ENCODE assay signal across 15 cellular contexts in genomic region chr18:58348947-58349346, GRCh38.
A peak's percentile ranks its signal among the peaks of the same experiment; 100 is the strongest.
DNase-seq lines count a peak whose midpoint lies in the region; ATAC-seq, FAIRE-seq and TF ChIP-seq lines count a peak whose summit lies in the region.
"Had no signal": no experiment of that assay in that cellular context is flagged by ENCODE, and none has a peak within 500 bp of the region (broad histone marks: within the 10 kb centered on the region; RNA-seq: fewer than 3 reads in every experiment).

No MANE protein-coding gene starts in this region.

- no peak overlapping the region for H4K8ac ChIP-seq in H9 (replicated peaks; ENCODE audit: insufficient read length, low read depth, low read length)

- no peak overlapping the region for H2AFZ ChIP-seq in H9 (ENCODE audit: low read length)

- H4K20me1 ChIP-seq in BLaER1 = no peaks in the 10 kb centered on the region
- H4K20me1 ChIP-seq in H9 (ENCODE audit: control insufficient read depth, insufficient read depth, insufficient read length) = no peaks in the 10 kb centered on the region

- H3K27ac ChIP-seq in BLaER1 = no peak overlapping the region
- no peak overlapping the region for H3K27ac ChIP-seq in H9 (ENCODE audit: insufficient read length, low read depth, low read length)
- no peak overlapping the region for H3K27ac ChIP-seq in esophagus muscularis mucosa (replicated peaks in 1 of 4)
- H3K27ac ChIP-seq in pancreas = no peak overlapping the region
- H3K27ac ChIP-seq: HL-60 had no signal

- no peak for TF ChIP-seq POLR2A in esophagus muscularis mucosa (IDR thresholded peaks at IDR 0.05; ENCODE audit: low read depth)

- DNase-seq in H9 (no peak), esophagus muscularis mucosa (ENCODE audit: extremely low spot score) (peak; percentile 82), pancreas (no peak), islet precursor cell (no peak), HUDEP-2 (lab: John Stamatoyannopoulos, UW; ENCODE audit: unreplicated experiment in 76 of 76) (no peak), AML-193 (lab: John Stamatoyannopoulos, UW) (no peak)
- DNase-seq in stimulated activated CD4-positive, alpha-beta T cell treated with anti-CD3 and anti-CD28 coated beads, Interleukin-4, amount 100 ng/mL, for 4 hours = no peak
- DNase-seq: COR-L47, DMS153, NCI-H1105 treated with DMSO at 0.1 percent for 48 hours, NCI-H187 had no signal

- TF ChIP-seq CTCF in H9 (conservative IDR thresholded peaks at IDR 0.05) = no peak
- TF ChIP-seq CTCF in esophagus muscularis mucosa (IDR thresholded peaks at IDR 0.05) = no peak
- no peak for TF ChIP-seq CTCF in pancreas (IDR thresholded peaks at IDR 0.05)

- H3K79me1 ChIP-seq in H9 (ENCODE audit: insufficient read depth, low read depth, low read length, poor library complexity, severe bottlenecking) = no peaks in the 10 kb centered on the region

- no peaks in the 10 kb centered on the region for H3K79me2 ChIP-seq in H9 (ENCODE audit: insufficient read depth, low read length)

- no peak overlapping the region for H3K4me3 ChIP-seq in BLaER1
- H3K4me3 ChIP-seq in esophagus muscularis mucosa = no peak overlapping the region
- no peak overlapping the region for H3K4me3 ChIP-seq in pancreas
- H3K4me3 ChIP-seq: HAP-1 had no signal

- no peak overlapping the region for H2AK5ac ChIP-seq in H9 (ENCODE audit: insufficient read length, low read length)

- H4K5ac ChIP-seq in H9 (ENCODE audit: insufficient read length, low read depth, low read length) = no peak overlapping the region

- peaks cover 13% of the 10 kb centered on the region for H3K4me1 ChIP-seq in BLaER1
- peaks cover 12% of the 10 kb centered on the region for H3K4me1 ChIP-seq in H9 (ENCODE audit: insufficient read depth, low read length)
- H3K4me1 ChIP-seq in esophagus muscularis mucosa = no peaks in the 10 kb centered on the region
- no peaks in the 10 kb centered on the region for H3K4me1 ChIP-seq in pancreas

- peak in 3 of 4 donors; percentile 15 to 27 (median 19) for ATAC-seq in pancreas

- H2BK15ac ChIP-seq in H9 (ENCODE audit: low read depth, low read length) = no peak overlapping the region

- H3K36me3 Mint-ChIP-seq in H9 (ENCODE audit: insufficient read depth in 1 of 3, low read depth in 3 of 3) = peaks cover 1 to 45% (median 37%) of the 10 kb centered on the region in 3 experiments; a peak in 5 of 7 replicates

- no CpG with 5 or more reads among the region's 7 CpGs for WGBS in H9 (ENCODE audit: extremely low coverage, insufficient read length, low lambda C conversion rate)
- 74% methylated on average over 7 of the region's 7 CpGs for WGBS in esophagus muscularis mucosa
- 59 to 62% methylated on average over 7 of the region's 7 CpGs for WGBS in pancreas, 2 donors

- H2BK20ac ChIP-seq in H9 (ENCODE audit: low read depth, low read length, poor library complexity, severe bottlenecking) = no peak overlapping the region

- H3K27me3 ChIP-seq in BLaER1 (no peaks in the 10 kb centered on the region), H9 (ENCODE audit: insufficient read depth, low read length) (no peaks in the 10 kb centered on the region), esophagus muscularis mucosa (no peaks in the 10 kb centered on the region), pancreas (no peaks in the 10 kb centered on the region)

- H3K4me3 Mint-ChIP-seq in H9 = no peak overlapping the region

- H3K4ac ChIP-seq in H9 (ENCODE audit: low read depth, low read length) = no peak overlapping the region

- no peaks in the 10 kb centered on the region for H3K27me3 Mint-ChIP-seq in H9 (ENCODE audit: low read depth)

- H2BK120ac ChIP-seq in H9 (ENCODE audit: low read depth, low read length, poor library complexity, severe bottlenecking) = no peak overlapping the region

- no peak overlapping the region for H4K91ac ChIP-seq in H9 (ENCODE audit: insufficient read length, low read depth, low read length)

- H3K9me3 Mint-ChIP-seq in H9 = no peaks in the 10 kb centered on the region

- no peak for TF ChIP-seq EP300 in esophagus muscularis mucosa (IDR thresholded peaks at IDR 0.05)

- H3K4me1 Mint-ChIP-seq in H9 = peaks cover 40 to 44% of the 10 kb centered on the region in 2 experiments

- no peak overlapping the region for H3K9ac ChIP-seq in BLaER1
- no peak overlapping the region for H3K9ac ChIP-seq in H9 (ENCODE audit: extremely low read depth, insufficient read length, low read length)

- no peak overlapping the region for H3T11ph ChIP-seq in H9 (ENCODE audit: low read length)

- H3K9me3 ChIP-seq in BLaER1 = no peaks in the 10 kb centered on the region
- no peaks in the 10 kb centered on the region for H3K9me3 ChIP-seq in H9 (ENCODE audit: control insufficient read depth, low read depth, low read length)
- no peaks in the 10 kb centered on the region for H3K9me3 ChIP-seq in esophagus muscularis mucosa
- no peaks in the 10 kb centered on the region for H3K9me3 ChIP-seq in pancreas
- H3K9me3 ChIP-seq: HAP-1 had no signal

- H2BK12ac ChIP-seq in H9 (ENCODE audit: insufficient read length, low read depth, low read length) = no peak overlapping the region

- H3K4me2 ChIP-seq in BLaER1 (peak overlapping the region; percentile 35), H9 (ENCODE audit: insufficient read depth, insufficient read length, low read length) (no peak overlapping the region)

- FAIRE-seq in pancreas (lab: Jason Lieb, UNC) = no peak
- FAIRE-seq: HTR-8/SVneo had no signal

- H3K18ac ChIP-seq in H9 (ENCODE audit: insufficient read length, low read depth, low read length) = no peak overlapping the region

- no peak overlapping the region for H3K23ac ChIP-seq in H9 (ENCODE audit: insufficient read length, low read depth, low read length)

- H3K23me2 ChIP-seq in H9 (ENCODE audit: insufficient read length, low read depth, low read length, poor library complexity, severe bottlenecking) = no peaks in the 10 kb centered on the region

- H3K36me3 ChIP-seq in BLaER1 (peaks cover 24% of the 10 kb centered on the region), esophagus muscularis mucosa (peaks cover 0 to 43% (median 25%) of the 10 kb centered on the region in 4 donors), pancreas (peaks cover 5 to 40% (median 11%) of the 10 kb centered on the region in 3 donors)
- H3K36me3 ChIP-seq: HAP-1 had no signal

- peak overlapping the region in 2 of 3 experiments; percentile 67 to 79; a peak in 3 of 7 replicates for H3K27ac Mint-ChIP-seq in H9

- no peak overlapping the region for H3K14ac ChIP-seq in H9 (ENCODE audit: insufficient read depth, low read length)

- H3K56ac ChIP-seq in H9 (ENCODE audit: insufficient read length, low read depth, low read length) = no peak overlapping the region

- intact Hi-C loops in esophagus muscularis mucosa (cut with DNase I) = no loop called here
- intact Hi-C loops in pancreas (cut with DNase I) = no loop called here

- H2BK5ac ChIP-seq in H9 (ENCODE audit: insufficient read length, low read length) = no peak overlapping the region
